ENCODE assay signal across 21 cellular contexts in genomic region chr12:79706676-79707075, GRCh38.
"Had no signal": no experiment of that assay in that cellular context is flagged by ENCODE, and none has a peak within 500 bp of the region (broad histone marks: within the 10 kb centered on the region; RNA-seq: fewer than 3 reads in every experiment).

No MANE protein-coding gene starts in this region.

- H3K27ac ChIP-seq: adrenal gland, Peyer's patch, RWPE1 had no signal

- DNase-seq: activated CD4-positive, alpha-beta T cell treated with anti-CD3 and anti-CD28 coated beads for 4 hours; activated CD4-positive, alpha-beta T cell treated with anti-CD3 and anti-CD28 coated beads, Interleukin-2, amount 50 U/mL, for 4 hours; activated CD8-positive, alpha-beta memory T cell treated with anti-CD3 and anti-CD28 coated beads, Interleukin-2, amount 50 U/mL, for 48 hours; activated CD8-positive, alpha-beta T cell treated with anti-CD3 and anti-CD28 coated beads, Interleukin-2, amount 10 ng/mL, durations not matched to agents 7 days and 5 days; activated naive CD4-positive, alpha-beta T cell treated with anti-CD3 and anti-CD28 coated beads, Interleukin-2, amount 50 U/mL, for 16 hours; activated naive CD8-positive, alpha-beta T cell treated with anti-CD3 and anti-CD28 coated beads, Interleukin-2, amount 10 ng/mL, durations not matched to agents 7 days and 5 days; activated T-cell treated with anti-CD3 and anti-CD28 coated beads, Interleukin-2, amount 50 U/mL, for 1 hour; adrenal gland; anterior cingulate cortex; central memory CD4-positive, alpha-beta T cell; NCI-H187 treated with DMSO at 0.1 percent for 48 hours; NCI-H2081 treated with DMSO at 0.1 percent for 48 hours; NCI-H2171; NCI-H2227 treated with DMSO at 0.1 percent for 48 hours; NCI-H526; NCI-H82; Peyer's patch; SHP77 had no signal

- H3K27ac Mint-ChIP-seq: activated CD8-positive, alpha-beta T cell treated with anti-CD3 and anti-CD28 coated beads, Interleukin-2, amount 10 ng/mL, durations not matched to agents 7 days and 5 days; activated naive CD8-positive, alpha-beta T cell treated with anti-CD3 and anti-CD28 coated beads, Interleukin-2, amount 10 ng/mL, durations not matched to agents 7 days and 5 days; T-helper 1 cell treated with Interleukin-12 subunit alpha and Interleukin-12 subunit beta and Interleukin-4 antibody, amounts not matched to agents 30 μg/mL and 1 μg/mL, for 36 hours had no signal

- ATAC-seq: activated CD4-positive, CD25-positive, alpha-beta regulatory T cell treated with anti-CD3 and anti-CD28 coated beads, Interleukin-2, amount 50 U/mL, for 24 hours; activated CD8-positive, alpha-beta T cell treated with anti-CD3 and anti-CD28 coated beads, Interleukin-2, amount 10 ng/mL, durations not matched to agents 7 days and 5 days had no signal

- H3K4me1 Mint-ChIP-seq: activated naive CD8-positive, alpha-beta T cell treated with anti-CD3 and anti-CD28 coated beads, Interleukin-2, amount 10 ng/mL, durations not matched to agents 7 days and 5 days had no signal

- H3K9me3 ChIP-seq: adrenal gland, Peyer's patch had no signal

- H3K4me3 Mint-ChIP-seq: activated CD8-positive, alpha-beta T cell treated with anti-CD3 and anti-CD28 coated beads, Interleukin-2, amount 10 ng/mL, durations not matched to agents 7 days and 5 days; activated naive CD8-positive, alpha-beta T cell treated with anti-CD3 and anti-CD28 coated beads, Interleukin-2, amount 10 ng/mL, durations not matched to agents 7 days and 5 days; T-helper 1 cell treated with Interleukin-12 subunit alpha and Interleukin-12 subunit beta and Interleukin-4 antibody, amounts not matched to agents 30 μg/mL and 1 μg/mL, for 36 hours had no signal

- H3K36me3 Mint-ChIP-seq: activated naive CD8-positive, alpha-beta T cell treated with anti-CD3 and anti-CD28 coated beads, Interleukin-2, amount 10 ng/mL, durations not matched to agents 7 days and 5 days had no signal

- H3K36me3 ChIP-seq: adrenal gland, Peyer's patch had no signal

- H3K9me3 Mint-ChIP-seq: T-helper 1 cell treated with Interleukin-12 subunit alpha and Interleukin-12 subunit beta and Interleukin-4 antibody, amounts not matched to agents 30 μg/mL and 1 μg/mL, for 36 hours had no signal

- H3K4me3 ChIP-seq: adrenal gland, Peyer's patch had no signal

- H3K4me1 ChIP-seq: adrenal gland, Peyer's patch had no signal

- H3K27me3 ChIP-seq: adrenal gland, Peyer's patch had no signal
